In the genomic region with DNA sequence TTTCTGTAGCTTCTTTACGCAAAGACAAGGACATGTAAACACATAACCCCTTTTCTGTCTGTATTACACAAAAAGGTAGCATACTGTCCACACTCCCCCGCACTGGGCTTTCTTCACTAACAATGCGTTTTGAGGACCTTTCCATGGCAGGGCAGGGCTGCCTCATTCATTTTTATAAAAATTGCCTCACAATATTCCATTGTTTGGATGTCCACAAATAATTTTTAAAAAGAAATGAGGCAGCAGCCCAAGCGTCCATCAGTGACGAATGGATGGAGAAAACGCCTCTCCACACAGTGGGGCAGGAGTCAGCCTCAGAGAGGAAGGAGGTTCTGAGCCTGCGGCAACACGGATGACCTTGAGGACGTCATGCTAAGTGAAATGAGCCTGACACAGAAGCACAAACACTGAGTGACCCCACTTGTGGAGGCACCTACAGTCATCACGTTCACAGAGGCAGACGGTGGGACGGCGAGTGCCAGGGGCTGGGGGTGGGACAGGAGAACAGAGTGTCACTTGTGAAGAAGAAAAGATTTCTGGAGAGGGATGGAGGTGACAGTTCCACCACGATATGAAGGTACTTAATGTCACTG, we compare ENCODE assay signal across 23 cellular contexts.
A peak's percentile ranks its signal among the peaks of the same experiment; 100 is the strongest.
DNase-seq lines count a peak whose midpoint lies in the region; ATAC-seq and TF ChIP-seq lines count a peak whose summit lies in the region.
"Had no signal": no experiment of that assay in that cellular context is flagged by ENCODE, and none has a peak within 500 bp of the region (broad histone marks: within the 10 kb centered on the region; RNA-seq: fewer than 3 reads in every experiment).

No MANE protein-coding gene starts in this region.

- CTCF ChIA-PET in activated CD8-positive, alpha-beta memory T cell treated with anti-CD3 and anti-CD28 coated beads, Interleukin-2, amount 10 ng/mL, durations not matched to agents 7 days and 5 days (lab: Charles Lee): interaction anchor here (0.7 kb wide), 1 partner anchor 1072 kb away, joined by 3 read pairs; no protein-coding TSS in a partner anchor

- H3K27me3 Mint-ChIP-seq in activated CD8-positive, alpha-beta memory T cell treated with anti-CD3 and anti-CD28 coated beads, Interleukin-2, amount 10 ng/mL, durations not matched to agents 7 days and 5 days: peaks cover 4% of the 10 kb centered on the region
- H3K27me3 Mint-ChIP-seq in osteocyte (ENCODE audit: unreplicated experiment): peaks cover 21% of the 10 kb centered on the region

- no peak for ATAC-seq in activated CD8-positive, alpha-beta memory T cell treated with anti-CD3 and anti-CD28 coated beads, Interleukin-2, amount 10 ng/mL, durations not matched to agents 7 days and 5 days
- ATAC-seq in GM21381 (IDR thresholded peaks at IDR 0.05; ENCODE audit: unreplicated experiment) (no peak), GM21390 (IDR thresholded peaks at IDR 0.05; ENCODE audit: unreplicated experiment) (no peak)
- ATAC-seq: GM23338 had no signal

- no peak overlapping the region for H3K4me3 ChIP-seq in coronary artery
- H3K4me3 ChIP-seq: BLaER1 treated with 17β-estradiol and CSF1 and Interleukin-3, amounts not matched to agents 10 nM and 100 nM; GM23338 had no signal

- TF ChIP-seq CTCF in coronary artery (IDR thresholded peaks at IDR 0.05) (no peak), osteocyte (IDR thresholded peaks at IDR 0.05) (no peak)

- no peaks in the 10 kb centered on the region for H3K4me1 Mint-ChIP-seq in activated CD8-positive, alpha-beta memory T cell treated with anti-CD3 and anti-CD28 coated beads, Interleukin-2, amount 10 ng/mL, durations not matched to agents 7 days and 5 days
- no peaks in the 10 kb centered on the region for H3K4me1 Mint-ChIP-seq in osteocyte (ENCODE audit: unreplicated experiment)
- H3K4me1 Mint-ChIP-seq: CD4-positive, alpha-beta memory T cell had no signal

- H3K9me3 Mint-ChIP-seq in activated CD8-positive, alpha-beta memory T cell treated with anti-CD3 and anti-CD28 coated beads, Interleukin-2, amount 10 ng/mL, durations not matched to agents 7 days and 5 days (ENCODE audit: low read depth): no peaks in the 10 kb centered on the region
- H3K9me3 Mint-ChIP-seq in osteocyte (ENCODE audit: unreplicated experiment): peaks cover under 1% of the 10 kb centered on the region
- H3K9me3 Mint-ChIP-seq: GM23338 had no signal

- no peak overlapping the region for H3K27ac Mint-ChIP-seq in activated CD8-positive, alpha-beta memory T cell treated with anti-CD3 and anti-CD28 coated beads, Interleukin-2, amount 10 ng/mL, durations not matched to agents 7 days and 5 days
- no peak overlapping the region for H3K27ac Mint-ChIP-seq in osteocyte (ENCODE audit: unreplicated experiment)
- H3K27ac Mint-ChIP-seq: CD4-positive, alpha-beta memory T cell; GM23338 had no signal

- peak; percentile 35 for DNase-seq in activated CD8-positive, alpha-beta memory T cell treated with anti-CD3 and anti-CD28 coated beads, Interleukin-2, amount 10 ng/mL, durations not matched to agents 7 days and 5 days
- no peak for DNase-seq in activated CD8-positive, alpha-beta memory T cell treated with anti-CD3 and anti-CD28 coated beads for 24 hours
- DNase-seq in coronary artery (ENCODE audit: low spot score) (peak; percentile 40), left kidney (ENCODE audit: low read depth, low spot score) (peak; percentile 36), osteocyte (ENCODE audit: extremely low spot score, unreplicated experiment) (peak; percentile 69)
- no peak for DNase-seq in activated CD4-positive, CD25-positive, alpha-beta regulatory T cell (lab: John Stamatoyannopoulos, UW)
- DNase-seq: 8988T; Caco-2; CD4-positive, alpha-beta memory T cell; DMS 273 treated with DMSO at 0.1 percent for 48 hours; DND-41; HCEC 1CT; KG1; MV-4-11; NCI-H1105 treated with DMSO at 0.1 percent for 48 hours; NCI-H2029 treated with DMSO at 0.1 percent for 48 hours; NCI-H345; NCI-H524 treated with DMSO at 0.1 percent for 48 hours; NCI-H82 had no signal

- H3K27ac ChIP-seq in coronary artery: no peak overlapping the region
- H3K27ac ChIP-seq: BLaER1 treated with 17β-estradiol and CSF1 and Interleukin-3, amounts not matched to agents 10 nM and 100 nM had no signal

- no peaks in the 10 kb centered on the region for H3K36me3 Mint-ChIP-seq in activated CD8-positive, alpha-beta memory T cell treated with anti-CD3 and anti-CD28 coated beads, Interleukin-2, amount 10 ng/mL, durations not matched to agents 7 days and 5 days
- H3K36me3 Mint-ChIP-seq in osteocyte (ENCODE audit: unreplicated experiment): no peaks in the 10 kb centered on the region
- H3K36me3 Mint-ChIP-seq: CD4-positive, alpha-beta memory T cell had no signal

- no peak overlapping the region for H3K4me3 Mint-ChIP-seq in activated CD8-positive, alpha-beta memory T cell treated with anti-CD3 and anti-CD28 coated beads, Interleukin-2, amount 10 ng/mL, durations not matched to agents 7 days and 5 days
- H3K4me3 Mint-ChIP-seq in osteocyte (ENCODE audit: unreplicated experiment): no peak overlapping the region
- H3K4me3 Mint-ChIP-seq: CD4-positive, alpha-beta memory T cell; GM23338 had no signal

Comparison
In these comparisons a context has a peak if more than half of its experiments do, and no peak if none do; other contexts are left out.
1. DNase-seq: peak in activated CD8-positive, alpha-beta memory T cell treated with anti-CD3 and anti-CD28 coated beads, Interleukin-2, amount 10 ng/mL, durations not matched to agents 7 days and 5 days (single experiment), coronary artery (single experiment), left kidney (single experiment) and osteocyte (single experiment); none in activated CD8-positive, alpha-beta memory T cell treated with anti-CD3 and anti-CD28 coated beads for 24 hours (single experiment) and activated CD4-positive, CD25-positive, alpha-beta regulatory T cell (0 of 4).